Comparison of ENCODE assay signal across 8 cellular contexts in the genomic region with DNA sequence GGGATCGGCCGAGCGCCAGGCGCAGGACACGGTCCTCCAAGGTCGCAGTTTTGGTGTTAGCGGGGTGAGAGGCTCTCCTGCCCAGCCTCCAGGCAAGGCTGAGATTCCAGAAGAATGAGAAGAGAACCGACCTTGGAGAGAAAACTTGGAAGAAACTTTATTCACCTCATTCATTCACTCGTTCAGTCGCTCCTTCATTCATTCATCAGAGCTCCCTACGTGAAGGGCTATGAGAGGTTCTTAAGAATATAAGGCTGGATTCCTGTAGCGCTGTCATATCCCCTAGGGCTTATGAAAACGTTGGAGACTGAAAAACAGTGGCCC.
DNase-seq lines count a peak whose midpoint lies in the region; TF ChIP-seq lines count a peak whose summit lies in the region.

No MANE protein-coding gene starts in this region.

- TF ChIP-seq CTCF in C4-2B (conservative IDR thresholded peaks at IDR 0.05) (peak; percentile 19; the same call in 1 of the 2 replicates), LNCaP clone FGC (IDR thresholded peaks at IDR 0.05; ENCODE audit: control insufficient read depth, extremely low read depth, insufficient read depth) (no peak), nephron progenitor cell (IDR thresholded peaks at IDR 0.05) (no peak)

- DNase-seq in LNCaP clone FGC (ENCODE audit: low read depth): no peak
- no peak for DNase-seq in nephron progenitor cell
- DNase-seq in NCI-H187 treated with DMSO at 0.1 percent for 48 hours (lab: John Stamatoyannopoulos, UW): no peak
- no peak for DNase-seq in HPDE6-E6E7 (ENCODE audit: extremely low spot score)
- no peak for DNase-seq in GM19240 (ENCODE audit: insufficient read length, low spot score)
- no peak for DNase-seq in KBM-7

- H3K4me3 ChIP-seq in LNCaP clone FGC (ENCODE audit: low read depth, low read length): peak overlapping the region; percentile 74

- intact Hi-C loops in dendritic cell treated with granulocyte-macrophage colony-stimulating factor and Interleukin-4, amounts not matched to agents 40 ng/mL and 50 ng/mL, for 4 days (cut with micrococcal nuclease): no loop called here

- in situ Hi-C loops in KBM-7 (cut with MboI; ENCODE audit: low pct_unique_long_range_greater_than_20kb, low sequenced_read_pairs): no loop called here

- H3K27ac ChIP-seq in C4-2B: peak overlapping the region; percentile 98

- H3K27me3 Mint-ChIP-seq in dendritic cell treated with granulocyte-macrophage colony-stimulating factor and Interleukin-4, amounts not matched to agents 40 ng/mL and 50 ng/mL, for 4 days: peaks cover 79% of the 10 kb centered on the region
- peaks cover 12% of the 10 kb centered on the region for H3K27me3 Mint-ChIP-seq in nephron progenitor cell (ENCODE audit: low read depth, poor library complexity)

- peaks cover 17% of the 10 kb centered on the region for H3K4me1 Mint-ChIP-seq in dendritic cell treated with granulocyte-macrophage colony-stimulating factor and Interleukin-4, amounts not matched to agents 40 ng/mL and 50 ng/mL, for 4 days (ENCODE audit: low read depth)
- H3K4me1 Mint-ChIP-seq in nephron progenitor cell: peaks cover 32% of the 10 kb centered on the region

- H3K27ac Mint-ChIP-seq in dendritic cell treated with granulocyte-macrophage colony-stimulating factor and Interleukin-4, amounts not matched to agents 40 ng/mL and 50 ng/mL, for 4 days: no peak overlapping the region
- H3K27ac Mint-ChIP-seq in nephron progenitor cell: peak overlapping the region; percentile 94

- H3K36me3 Mint-ChIP-seq in dendritic cell treated with granulocyte-macrophage colony-stimulating factor and Interleukin-4, amounts not matched to agents 40 ng/mL and 50 ng/mL, for 4 days (ENCODE audit: low read depth): peaks cover 7% of the 10 kb centered on the region
- no peaks in the 10 kb centered on the region for H3K36me3 Mint-ChIP-seq in nephron progenitor cell (ENCODE audit: low read depth)

- no peaks in the 10 kb centered on the region for H3K9me3 Mint-ChIP-seq in dendritic cell treated with granulocyte-macrophage colony-stimulating factor and Interleukin-4, amounts not matched to agents 40 ng/mL and 50 ng/mL, for 4 days
- H3K9me3 Mint-ChIP-seq in nephron progenitor cell: no peaks in the 10 kb centered on the region

- peak overlapping the region; percentile 88 for H3K4me3 Mint-ChIP-seq in dendritic cell treated with granulocyte-macrophage colony-stimulating factor and Interleukin-4, amounts not matched to agents 40 ng/mL and 50 ng/mL, for 4 days
- H3K4me3 Mint-ChIP-seq in nephron progenitor cell: peak overlapping the region; percentile 86
